14 cellular contexts compared by ENCODE assay signal in the genomic region with DNA sequence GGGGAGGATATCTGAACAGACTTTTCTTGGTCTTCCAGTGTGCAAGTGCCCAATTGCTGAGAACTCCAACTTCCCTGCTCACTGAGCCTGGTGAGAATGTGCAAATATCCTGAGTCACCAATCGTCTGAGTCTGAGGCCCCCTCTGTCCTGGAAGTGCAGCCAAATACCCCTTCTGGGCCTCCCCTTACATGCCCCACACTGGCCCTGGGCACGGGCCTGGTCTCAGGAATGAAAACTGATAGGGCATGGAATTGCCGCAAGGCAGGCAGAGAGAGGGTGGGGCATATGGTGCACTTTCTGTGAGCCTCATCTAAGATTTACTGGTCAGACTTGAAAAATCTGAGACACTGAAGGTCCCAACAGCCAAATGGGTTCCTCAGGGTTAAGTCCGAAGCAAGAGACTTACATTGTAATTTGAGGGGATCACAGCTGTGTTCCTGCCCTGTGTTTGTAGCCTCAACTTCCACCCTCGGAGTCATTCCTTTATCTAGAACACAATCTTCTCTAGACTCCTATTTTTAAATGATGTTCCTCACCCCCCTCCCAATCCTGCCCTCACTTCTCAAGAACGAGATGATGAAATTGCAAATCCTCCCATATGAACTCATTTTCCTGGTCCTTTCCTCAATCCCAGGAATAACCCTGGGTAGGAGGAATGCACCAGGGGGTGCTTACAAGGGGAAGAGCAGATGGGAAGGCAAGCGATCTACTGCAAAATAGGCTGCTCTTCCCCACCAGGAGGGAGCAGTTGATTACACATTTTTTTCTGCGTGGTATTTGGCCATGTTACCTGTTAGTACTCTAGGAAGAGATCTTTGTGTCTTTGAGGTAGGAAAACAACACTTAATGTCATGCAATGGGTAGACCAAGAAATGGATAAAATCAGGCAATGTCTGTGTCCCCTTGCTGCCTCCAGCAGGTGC. TPM values are rescaled to one million over a fixed set of nuclear protein-coding genes. Genes with fewer than 3 reads are reported as not detected.
DNase-seq lines count a peak whose midpoint lies in the region; TF ChIP-seq lines count a peak whose summit lies in the region.
"Had no signal": no experiment of that assay in that cellular context is flagged by ENCODE, and none has a peak within 500 bp of the region (broad histone marks: within the 10 kb centered on the region; RNA-seq: fewer than 3 reads in every experiment).

No MANE protein-coding gene starts in this region.

- H3K4me1 ChIP-seq in endodermal cell (ENCODE audit: control insufficient read depth, insufficient read depth, low read length), result peaks cover 2% of the 10 kb centered on the region
- H3K4me1 ChIP-seq in neuronal stem cell (ENCODE audit: control insufficient read depth in 2 of 2, insufficient read depth in 1 of 2, low read depth in 1 of 2, low read length in 2 of 2), result peaks cover 0 to 3% of the 10 kb centered on the region in 2 donors

- no peak overlapping the region for H2BK15ac ChIP-seq in neuronal stem cell (ENCODE audit: low read length)

- no peak overlapping the region for H3K4ac ChIP-seq in neuronal stem cell (ENCODE audit: low read length)

- H3K27me3 Mint-ChIP-seq in endodermal cell (ENCODE audit: insufficient read depth), result no peaks in the 10 kb centered on the region

- H4K8ac ChIP-seq in neuronal stem cell (ENCODE audit: low read depth, low read length), result no peak overlapping the region

- H3K9me3 ChIP-seq in endodermal cell (ENCODE audit: control insufficient read depth, low read length) (no peaks in the 10 kb centered on the region), neuronal stem cell (replicated peaks in 1 of 2; ENCODE audit: control insufficient read depth in 2 of 2, insufficient read depth in 1 of 2, low read depth in 1 of 2, low read length in 2 of 2) (no peaks in the 10 kb centered on the region)
- H3K9me3 ChIP-seq: BLaER1 had no signal

- no peak overlapping the region for H2BK5ac ChIP-seq in neuronal stem cell (ENCODE audit: low read length)

- no peak overlapping the region for H3K4me3 Mint-ChIP-seq in endodermal cell

- H3K36me3 Mint-ChIP-seq in endodermal cell (ENCODE audit: low read depth), result no peaks in the 10 kb centered on the region

- TF ChIP-seq CTCF in endodermal cell (conservative IDR thresholded peaks at IDR 0.05), result no peak

- H3K9me3 Mint-ChIP-seq in endodermal cell, result no peaks in the 10 kb centered on the region

- H3K4me1 Mint-ChIP-seq in endodermal cell, result peaks cover 26% of the 10 kb centered on the region

- no peaks in the 10 kb centered on the region for H3K79me1 ChIP-seq in neuronal stem cell (ENCODE audit: low read depth, low read length)

- no peaks in the 10 kb centered on the region for H3K36me3 ChIP-seq in endodermal cell (ENCODE audit: control insufficient read depth, insufficient read depth, low read length)
- no peaks in the 10 kb centered on the region for H3K36me3 ChIP-seq in neuronal stem cell (replicated peaks in 1 of 2; ENCODE audit: control insufficient read depth in 2 of 2, insufficient read depth in 2 of 2, low read length in 2 of 2)
- H3K36me3 ChIP-seq: BLaER1 had no signal

- 90 to 92% methylated on average over 3 to 8 of the region's 8 CpGs for WGBS in endodermal cell (ENCODE audit: insufficient coverage in 1 of 2, insufficient read length in 1 of 2), 2 experiments
- no CpG with 5 or more reads among the region's 8 CpGs for WGBS in neuronal stem cell (ENCODE audit: extremely low coverage in 2 of 2, insufficient read length in 2 of 2, insufficient replicate concordance in 1 of 2), 2 donors

- H2BK12ac ChIP-seq in neuronal stem cell (ENCODE audit: low read length), result no peak overlapping the region

- H3K14ac ChIP-seq in neuronal stem cell (ENCODE audit: low read length), result no peak overlapping the region

- H3K4me2 ChIP-seq in neuronal stem cell (ENCODE audit: insufficient read depth, low read length, poor library complexity, severe bottlenecking), result no peak overlapping the region

- H2AFZ ChIP-seq in neuronal stem cell (ENCODE audit: low read length), result peak overlapping the region; percentile 55

- no peak overlapping the region for H3K27ac Mint-ChIP-seq in endodermal cell

- H4K91ac ChIP-seq in neuronal stem cell (ENCODE audit: low read depth, low read length, poor library complexity), result no peak overlapping the region

- H3K27ac ChIP-seq in angular gyrus (ENCODE audit: low read depth, low read length) (peak overlapping the region; percentile 48), endodermal cell (ENCODE audit: low read depth, low read length) (no peak overlapping the region), neuronal stem cell (replicated peaks; ENCODE audit: low read length) (no peak overlapping the region)
- H3K27ac ChIP-seq: BLaER1 had no signal

- H3K23ac ChIP-seq in neuronal stem cell (ENCODE audit: low read depth, low read length, poor library complexity), result no peak overlapping the region

- no peak overlapping the region for H2AK5ac ChIP-seq in neuronal stem cell (ENCODE audit: low read depth, low read length)

- no peak overlapping the region for H3K4me3 ChIP-seq in endodermal cell (ENCODE audit: low read length)
- H3K4me3 ChIP-seq in neuronal stem cell (ENCODE audit: low read length in 2 of 2), result no peak overlapping the region
- H3K4me3 ChIP-seq: BLaER1 had no signal

- no peak overlapping the region for H2BK120ac ChIP-seq in neuronal stem cell (ENCODE audit: low read depth, low read length)

- H3K27me3 ChIP-seq in endodermal cell (ENCODE audit: control insufficient read depth, insufficient read depth, low read length, poor library complexity, severe bottlenecking) (no peaks in the 10 kb centered on the region), neuronal stem cell (ENCODE audit: control insufficient read depth in 3 of 3, insufficient read depth in 3 of 3, low read depth in 1 of 3, low read length in 3 of 3) (no peaks in the 10 kb centered on the region)
- H3K27me3 ChIP-seq: BLaER1 had no signal

- H3K18ac ChIP-seq in neuronal stem cell (ENCODE audit: low read length), result no peak overlapping the region

- H3K9ac ChIP-seq in endodermal cell (ENCODE audit: extremely low read depth, low read length, poor library complexity, severe bottlenecking) (no peak overlapping the region), neuronal stem cell (ENCODE audit: low read depth, low read length, poor library complexity) (no peak overlapping the region)
- H3K9ac ChIP-seq: BLaER1 had no signal

- DNase-seq in NCI-H2171 treated with DMSO at 0.1 percent for 48 hours (lab: John Stamatoyannopoulos, UW), result peak; percentile 20
- DNase-seq in NCI-H2171 (lab: John Stamatoyannopoulos, UW), result no peak
- DNase-seq in endodermal cell, result peak; percentile 36
- DNase-seq in neuronal stem cell (ENCODE audit: low spot score), result no peak
- DNase-seq in ureter (ENCODE audit: low spot score), result no peak
- DNase-seq in NCI-H82 (lab: John Stamatoyannopoulos, UW), result no peak
- no peak for DNase-seq in RPMI8226
- DNase-seq: 8988T, NCI-H1417 treated with DMSO at 0.1 percent for 48 hours, NCI-H2029 treated with DMSO at 0.1 percent for 48 hours, NCI-H2227 treated with DMSO at 0.1 percent for 48 hours, NCI-H524 treated with DMSO at 0.1 percent for 48 hours had no signal

RNA-seq across cellular contexts. Expression of a gene that starts 34.6 kb away (rescaled TPM):
- total RNA-seq in endodermal cell (10 to 100 TPM; 49.2 to 60.5 TPM), ureter (46.9 TPM)
- 8.2 TPM for polyA plus RNA-seq in endodermal cell (2013, experiment 1 of 2)
- polyA plus RNA-seq in endodermal cell (2013, experiment 2 of 2), result 7.3 TPM
- polyA plus RNA-seq in neuronal stem cell (2013, experiment 1 of 2), result 6.2 TPM
- 5.7 TPM for polyA plus RNA-seq in neuronal stem cell (2013, experiment 2 of 2)

RNA-seq across cellular contexts. Expression of a gene that starts 49.7 kb away (rescaled TPM):
- total RNA-seq in endodermal cell (under 1 TPM in 1 of 2 donors, not detected in 1; 0.77 TPM), ureter (not detected)
- polyA plus RNA-seq in endodermal cell (2013, experiment 1 of 2), result 0.28 TPM
- 0.54 TPM for polyA plus RNA-seq in endodermal cell (2013, experiment 2 of 2)
- polyA plus RNA-seq in neuronal stem cell (2013, experiment 1 of 2), result 0.18 TPM
- polyA plus RNA-seq in neuronal stem cell (2013, experiment 2 of 2), result 0.10 TPM

Comparison
In these comparisons a context has a peak if more than half of its experiments do, and no peak if none do; other contexts are left out.
1. DNase-seq: peak in NCI-H2171 treated with DMSO at 0.1 percent for 48 hours (single experiment) and endodermal cell (single experiment); none in NCI-H2171 (single experiment), neuronal stem cell (single experiment), ureter (single experiment), NCI-H82 (single experiment) and RPMI8226 (single experiment).